8 cellular contexts compared by ENCODE assay signal in genomic region chr16:74984670-74985411, GRCh38. TPM values are rescaled to one million over a fixed set of nuclear protein-coding genes. Genes with fewer than 3 reads are reported as not detected.
DNase-seq lines count a peak whose midpoint lies in the region; ATAC-seq lines count a peak whose summit lies in the region.

Gene WDR59 (minus strand): TSS chr16:74985123. CDS start chr16:74985017, 106 bp downstream.

- ATAC-seq in GM19328 (IDR thresholded peaks at IDR 0.05; ENCODE audit: unreplicated experiment) = peak; percentile 99
- ATAC-seq in HG03520 (IDR thresholded peaks at IDR 0.05; ENCODE audit: unreplicated experiment) = peak; percentile 99

- POLR2A ChIA-PET in activated CD4-positive, alpha-beta T cell treated with anti-CD3 and anti-CD28 coated beads, Interleukin-2, amount 10 ng/mL, durations not matched to agents 7 days and 5 days (lab: Charles Lee) = interaction anchor here (0.6 to 1.0 kb wide), 2 partner anchors 126 to 285 kb away, joined by 3 to 4 read pairs; no protein-coding TSS in a partner anchor

- peaks cover 17% of the 10 kb centered on the region for H4K20me1 ChIP-seq in BLaER1

- H3K4me3 ChIP-seq in BLaER1 = peak within 1 kb of the TSS; percentile 87

- H3K36me3 ChIP-seq in BLaER1 = peaks cover 3% of the 10 kb centered on the region; the same call in 1 of the 2 replicates

- peak; percentile 98 for DNase-seq in NCI-H69 (lab: John Stamatoyannopoulos, UW)
- peak; percentile 100 for DNase-seq in activated CD4-positive, alpha-beta T cell treated with anti-CD3 and anti-CD28 coated beads, Interleukin-2, amount 10 ng/mL, durations not matched to agents 7 days and 5 days
- peak; percentile 37 for DNase-seq in cortex of kidney (lab: John Stamatoyannopoulos, UW)
- peak; percentile 100 for DNase-seq in left kidney (ENCODE audit: low read depth, low spot score)
- peak; percentile 98 to 99 for DNase-seq in stimulated activated CD4-positive, alpha-beta T cell treated with anti-CD3 and anti-CD28 coated beads, Interleukin-2, amount 100 ng/mL, for 24 hours

- H3K9me3 Mint-ChIP-seq in activated CD4-positive, alpha-beta T cell treated with anti-CD3 and anti-CD28 coated beads, Interleukin-2, amount 10 ng/mL, durations not matched to agents 7 days and 5 days = no peaks in the 10 kb centered on the region

- H3K4me1 ChIP-seq in BLaER1 = peaks cover 31% of the 10 kb centered on the region

- H3K27me3 ChIP-seq in BLaER1 = no peaks in the 10 kb centered on the region

- peak within 1 kb of the TSS; percentile 88 for H3K4me2 ChIP-seq in BLaER1

- peak within 1 kb of the TSS; percentile 92 for H3K27ac Mint-ChIP-seq in activated CD4-positive, alpha-beta T cell treated with anti-CD3 and anti-CD28 coated beads, Interleukin-2, amount 10 ng/mL, durations not matched to agents 7 days and 5 days

- peak within 1 kb of the TSS; percentile 86 for H3K27ac ChIP-seq in BLaER1

- H3K27me3 Mint-ChIP-seq in activated CD4-positive, alpha-beta T cell treated with anti-CD3 and anti-CD28 coated beads, Interleukin-2, amount 10 ng/mL, durations not matched to agents 7 days and 5 days = peaks cover under 1% of the 10 kb centered on the region

- CTCF ChIA-PET in activated CD4-positive, alpha-beta T cell treated with anti-CD3 and anti-CD28 coated beads, Interleukin-2, amount 10 ng/mL, durations not matched to agents 7 days and 5 days (lab: Charles Lee) = interaction anchor here (0.7 to 7.9 kb wide), 6 partner anchors 14 to 286 kb away, joined by 3 to 56 read pairs (median 4); partner anchors contain the start of gene ZNRF1

- H3K4me1 Mint-ChIP-seq in activated CD4-positive, alpha-beta T cell treated with anti-CD3 and anti-CD28 coated beads, Interleukin-2, amount 10 ng/mL, durations not matched to agents 7 days and 5 days = peaks cover 23% of the 10 kb centered on the region

- peaks cover 2% of the 10 kb centered on the region for H3K36me3 Mint-ChIP-seq in activated CD4-positive, alpha-beta T cell treated with anti-CD3 and anti-CD28 coated beads, Interleukin-2, amount 10 ng/mL, durations not matched to agents 7 days and 5 days (ENCODE audit: low read depth)

- peak within 1 kb of the TSS; percentile 91 for H3K4me3 Mint-ChIP-seq in activated CD4-positive, alpha-beta T cell treated with anti-CD3 and anti-CD28 coated beads, Interleukin-2, amount 10 ng/mL, durations not matched to agents 7 days and 5 days

- H3K9ac ChIP-seq in BLaER1 = peak within 1 kb of the TSS; percentile 88

- no peaks in the 10 kb centered on the region for H3K9me3 ChIP-seq in BLaER1

RNA-seq across cellular contexts. Expression of gene WDR59, which starts in this region (rescaled TPM):
- 10 to 100 TPM; 65.8 TPM for total RNA-seq in activated CD4-positive, alpha-beta T cell treated with anti-CD3 and anti-CD28 coated beads, Interleukin-2, amount 10 ng/mL, durations not matched to agents 7 days and 5 days

Comparison
In these comparisons a context has a peak if more than half of its experiments do, and no peak if none do; other contexts are left out.
1. Peak in every context shown above with its lines: DNase-seq, ATAC-seq, H3K4me3 ChIP-seq and H3K27ac ChIP-seq.
2. DNase-seq: peak in every context shown above with its lines; median percentile 100 in activated CD4-positive, alpha-beta T cell treated with anti-CD3 and anti-CD28 coated beads, Interleukin-2, amount 10 ng/mL, durations not matched to agents 7 days and 5 days; 100 in left kidney; 98 in stimulated activated CD4-positive, alpha-beta T cell treated with anti-CD3 and anti-CD28 coated beads, Interleukin-2, amount 100 ng/mL, for 24 hours; 98 in NCI-H69; 37 in cortex of kidney.